ENCODE assay signal across 15 cellular contexts in genomic region chr4:72449705-72450104, GRCh38.
"Had no signal": no experiment of that assay in that cellular context is flagged by ENCODE, and none has a peak within 500 bp of the region (broad histone marks: within the 10 kb centered on the region; RNA-seq: fewer than 3 reads in every experiment).

No MANE protein-coding gene starts in this region.

- ATAC-seq: activated T-cell treated with anti-CD3 and anti-CD28 coated beads, Interleukin-2, amount 50 U/mL, for 4 hours; naive thymus-derived CD4-positive, alpha-beta T cell; stimulated activated memory B cell treated with anti-CD40 and anti-IgM and Interleukin-4, amounts not matched to agents 10 μg/mL and 1 μg/mL and 100 μg/mL, for 72 hours; WTC11 had no signal

- H3K9me3 ChIP-seq: thyroid gland, uterus had no signal

- H3K9ac ChIP-seq: parathyroid adenoma had no signal

- H3K27ac ChIP-seq: brain microvascular endothelial cell, parathyroid adenoma, thyroid gland, uterus had no signal

- H3K4me1 ChIP-seq: parathyroid adenoma, thyroid gland, uterus had no signal

- H2AFZ ChIP-seq: parathyroid adenoma had no signal

- DNase-seq: activated CD4-positive, alpha-beta memory T cell treated with anti-CD3 and anti-CD28 coated beads, Interleukin-2, amount 10 ng/mL, durations not matched to agents 7 days and 5 days; activated CD4-positive, alpha-beta T cell treated with anti-CD3 and anti-CD28 coated beads for 4 hours; activated effector memory CD4-positive, alpha-beta T cell treated with Interleukin-2 at 50 U/mL for 16 hours; activated T-cell treated with anti-CD3 and anti-CD28 coated beads, Interleukin-2, amount 50 U/mL, for 4 hours; amniotic stem cell; brain microvascular endothelial cell; cortex of kidney; effector CD8-positive, alpha-beta T cell; naive thymus-derived CD4-positive, alpha-beta T cell; stimulated activated CD4-positive, alpha-beta T cell treated with anti-CD3 and anti-CD28 coated beads, Interleukin-2, amount 100 ng/mL, for 48 hours; thyroid gland; uterus had no signal

- H3K4me3 ChIP-seq: thyroid gland, uterus had no signal

- H3K79me2 ChIP-seq: parathyroid adenoma had no signal

- H3K36me3 ChIP-seq: brain microvascular endothelial cell, thyroid gland, uterus had no signal

- H3K27me3 ChIP-seq: brain microvascular endothelial cell, thyroid gland, uterus had no signal
